Comparison of ENCODE assay signal across 28 cellular contexts in the genomic region with DNA sequence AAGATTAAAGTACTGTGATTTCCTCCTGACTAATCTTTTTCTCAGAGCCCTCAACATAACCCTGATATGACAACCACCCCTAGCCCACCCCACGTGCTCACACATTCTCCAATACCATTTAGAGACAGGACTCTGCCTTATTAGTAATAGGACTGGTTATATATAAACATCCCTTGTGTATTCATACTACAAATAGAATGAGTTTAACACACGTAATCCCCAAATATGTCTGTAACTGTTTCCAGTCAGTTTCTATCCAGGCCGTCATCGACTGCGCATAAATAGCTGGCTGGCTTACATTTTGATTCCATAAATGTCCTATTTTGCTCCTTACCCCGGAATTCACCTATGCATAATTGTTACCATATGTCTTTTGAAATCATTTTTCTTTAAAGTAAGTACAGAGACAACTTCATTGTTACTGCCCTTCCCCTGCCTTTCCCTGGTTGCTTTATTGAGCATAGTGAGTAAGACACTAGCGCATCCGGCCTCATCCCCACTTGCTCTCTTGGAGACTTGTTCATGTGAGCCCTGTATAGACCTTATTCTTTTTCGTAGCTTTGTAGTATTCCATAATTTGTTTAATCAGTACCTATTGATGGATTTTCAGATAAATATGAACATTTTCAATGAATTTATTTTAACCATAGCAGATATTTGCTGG. TPM values are rescaled to one million over a fixed set of nuclear protein-coding genes. Genes with fewer than 3 reads are reported as not detected.
DNase-seq lines count a peak whose midpoint lies in the region; ATAC-seq, FAIRE-seq and TF ChIP-seq lines count a peak whose summit lies in the region.
"Had no signal": no experiment of that assay in that cellular context is flagged by ENCODE, and none has a peak within 500 bp of the region (broad histone marks: within the 10 kb centered on the region; RNA-seq: fewer than 3 reads in every experiment).

No MANE protein-coding gene starts in this region.

- H3K27ac ChIP-seq in astrocyte (ENCODE audit: low read depth, low read length) (peak overlapping the region; percentile 73), left ventricle myocardium inferior (replicated peaks) (peak overlapping the region; percentile 64), gastrocnemius medialis (peak overlapping the region in 3 of 4 donors; percentile 24 to 48 (median 48))
- H3K27ac ChIP-seq in effector memory CD4-positive, alpha-beta T cell (ENCODE audit: insufficient read depth, low read length, poor library complexity, severe bottlenecking) = no peak overlapping the region
- H3K27ac ChIP-seq: cardiac muscle cell, epithelial cell of prostate, thyroid gland had no signal

- H3K36me3 ChIP-seq in astrocyte (ENCODE audit: insufficient read depth, low read length) = no peaks in the 10 kb centered on the region
- no peaks in the 10 kb centered on the region for H3K36me3 ChIP-seq in left ventricle myocardium inferior
- H3K36me3 ChIP-seq in gastrocnemius medialis = no peaks in the 10 kb centered on the region
- no peaks in the 10 kb centered on the region for H3K36me3 ChIP-seq in effector memory CD4-positive, alpha-beta T cell (ENCODE audit: control insufficient read depth, insufficient read depth, low read length)
- H3K36me3 ChIP-seq: cardiac muscle cell, MG63, thyroid gland had no signal

- no peaks in the 10 kb centered on the region for H3K36me3 Mint-ChIP-seq in astrocyte (ENCODE audit: low read depth, unreplicated experiment)
- H3K36me3 Mint-ChIP-seq: activated CD8-positive, alpha-beta memory T cell treated with anti-CD3 and anti-CD28 coated beads, Interleukin-2, amount 10 ng/mL, durations not matched to agents 7 days and 5 days; activated naive CD8-positive, alpha-beta T cell treated with anti-CD3 and anti-CD28 coated beads, Interleukin-2, amount 10 ng/mL, durations not matched to agents 7 days and 5 days; CD8-positive, alpha-beta T cell had no signal

- no peaks in the 10 kb centered on the region for H3K79me2 ChIP-seq in astrocyte (ENCODE audit: insufficient read depth, low read length)

- no peaks in the 10 kb centered on the region for H3K9me3 Mint-ChIP-seq in astrocyte (ENCODE audit: unreplicated experiment)
- H3K9me3 Mint-ChIP-seq: activated naive CD8-positive, alpha-beta T cell treated with anti-CD3 and anti-CD28 coated beads, Interleukin-2, amount 10 ng/mL, durations not matched to agents 7 days and 5 days; activated T-helper 2 cell treated with anti-CD3 and anti-CD28 coated beads, Interferon-gamma antibody, Interleukin-2, Interleukin-4, amounts not matched to agents 10 μg/mL and 5 μg/mL and 100 μg/mL, durations not matched to agents 14 hours and 24 hours and 36 hours; CD8-positive, alpha-beta T cell had no signal

- H3K9ac ChIP-seq in astrocyte (ENCODE audit: low read length) = peak overlapping the region; percentile 53

- H2AFZ ChIP-seq in astrocyte (ENCODE audit: low read depth, low read length) = no peak overlapping the region

- no peak overlapping the region for H3K4me3 Mint-ChIP-seq in astrocyte (ENCODE audit: unreplicated experiment)
- H3K4me3 Mint-ChIP-seq: activated CD4-positive, alpha-beta T cell treated with anti-CD3 and anti-CD28 coated beads for 36 hours; activated CD8-positive, alpha-beta memory T cell treated with anti-CD3 and anti-CD28 coated beads, Interleukin-2, amount 10 ng/mL, durations not matched to agents 7 days and 5 days; activated naive CD8-positive, alpha-beta T cell treated with anti-CD3 and anti-CD28 coated beads, Interleukin-2, amount 10 ng/mL, durations not matched to agents 7 days and 5 days; CD8-positive, alpha-beta T cell had no signal

- H3K27me3 ChIP-seq in astrocyte (ENCODE audit: insufficient read depth, low read length) (no peaks in the 10 kb centered on the region), left ventricle myocardium inferior (ENCODE audit: low read depth) (no peaks in the 10 kb centered on the region), gastrocnemius medialis (no peaks in the 10 kb centered on the region)
- H3K27me3 ChIP-seq in effector memory CD4-positive, alpha-beta T cell (replicated peaks; ENCODE audit: control insufficient read depth, insufficient read depth, low read length, poor library complexity, severe bottlenecking) = no peaks in the 10 kb centered on the region
- H3K27me3 ChIP-seq: cardiac muscle cell, dorsolateral prefrontal cortex, MG63, thyroid gland had no signal

- intact Hi-C loops in left ventricle myocardium inferior (cut with micrococcal nuclease) (loop anchor here (2.0 kb wide), 2 partner anchors 53 to 113 kb away; no protein-coding TSS in a partner anchor), gastrocnemius medialis (cut with DNase I; ENCODE audit: low total_unique reads) (no loop called here)

- in situ Hi-C loops in gastrocnemius medialis (cut with MboI; ENCODE audit: low sequenced_read_pairs in 4 of 4) = loop anchor here in 2 of 4 donors (5.0 to 10.0 kb wide), 2 partner anchors 57 to 115 kb away; no protein-coding TSS in a partner anchor

- no peak for FAIRE-seq in astrocyte (lab: Jason Lieb, UNC)
- no peak for FAIRE-seq in RCC 7860 (lab: Jason Lieb, UNC)
- FAIRE-seq: GM19239 had no signal

- H4K20me1 ChIP-seq in astrocyte (ENCODE audit: insufficient read depth, low read length) = no peaks in the 10 kb centered on the region

- peak; percentile 39 for DNase-seq in GM03348 (ENCODE audit: low spot score)
- peak; percentile 35 for DNase-seq in astrocyte (ENCODE audit: low read depth)
- DNase-seq in left ventricle myocardium inferior = no peak
- no peak for DNase-seq in gastrocnemius medialis
- no peak for DNase-seq in effector memory CD4-positive, alpha-beta T cell
- DNase-seq in stimulated activated CD8-positive, alpha-beta memory T cell treated with anti-CD3 and anti-CD28 coated beads, Interleukin-4, amount 100 ng/mL, for 48 hours = no peak
- no peak for DNase-seq in RCC 7860 (ENCODE audit: low spot score)
- DNase-seq: activated CD4-positive, alpha-beta T cell treated with anti-CD3 and anti-CD28 coated beads for 36 hours; activated CD8-positive, alpha-beta memory T cell treated with anti-CD3 and anti-CD28 coated beads, Interleukin-2, amount 10 ng/mL, durations not matched to agents 7 days and 5 days; activated naive CD8-positive, alpha-beta T cell treated with anti-CD3 and anti-CD28 coated beads, Interleukin-2, amount 10 ng/mL, durations not matched to agents 7 days and 5 days; CD8-positive, alpha-beta T cell; DMS153; dorsolateral prefrontal cortex; GF-D8; MG63; NCI-H146; NCI-H2171 treated with DMSO at 0.1 percent for 48 hours; NCI-H69; SHP77 treated with DMSO at 0.1 percent for 48 hours; T-helper 1 cell; thyroid gland had no signal

- no peak for TF ChIP-seq CTCF in astrocyte (IDR thresholded peaks at IDR 0.05; ENCODE audit: insufficient read depth, low read depth, low read length)
- TF ChIP-seq CTCF in left ventricle myocardium inferior (IDR thresholded peaks at IDR 0.05; ENCODE audit: borderline replicate concordance) = no peak
- no peak for TF ChIP-seq CTCF in gastrocnemius medialis (IDR thresholded peaks at IDR 0.05 in 4 of 5, conservative IDR thresholded peaks at IDR 0.05 in 1 of 5)

- H3K27me3 Mint-ChIP-seq in astrocyte (ENCODE audit: low read depth, unreplicated experiment) = no peaks in the 10 kb centered on the region
- H3K27me3 Mint-ChIP-seq: activated CD4-positive, alpha-beta T cell treated with anti-CD3 and anti-CD28 coated beads for 36 hours; activated CD8-positive, alpha-beta memory T cell treated with anti-CD3 and anti-CD28 coated beads, Interleukin-2, amount 10 ng/mL, durations not matched to agents 7 days and 5 days; activated naive CD8-positive, alpha-beta T cell treated with anti-CD3 and anti-CD28 coated beads, Interleukin-2, amount 10 ng/mL, durations not matched to agents 7 days and 5 days had no signal

- H3K4me1 Mint-ChIP-seq in astrocyte (ENCODE audit: low read depth, unreplicated experiment) = peaks cover 11% of the 10 kb centered on the region

- peak overlapping the region; percentile 25 for H3K4me2 ChIP-seq in astrocyte (ENCODE audit: low read length)

- TF ChIP-seq POLR2A in gastrocnemius medialis (IDR thresholded peaks at IDR 0.05) = no peak

- no peak overlapping the region for H3K27ac Mint-ChIP-seq in astrocyte (ENCODE audit: unreplicated experiment)
- H3K27ac Mint-ChIP-seq: activated CD4-positive, alpha-beta T cell treated with anti-CD3 and anti-CD28 coated beads for 36 hours; activated CD8-positive, alpha-beta memory T cell treated with anti-CD3 and anti-CD28 coated beads, Interleukin-2, amount 10 ng/mL, durations not matched to agents 7 days and 5 days; activated naive CD8-positive, alpha-beta T cell treated with anti-CD3 and anti-CD28 coated beads, Interleukin-2, amount 10 ng/mL, durations not matched to agents 7 days and 5 days; activated T-helper 2 cell treated with anti-CD3 and anti-CD28 coated beads, Interferon-gamma antibody, Interleukin-2, Interleukin-4, amounts not matched to agents 10 μg/mL and 5 μg/mL and 100 μg/mL, durations not matched to agents 14 hours and 24 hours and 36 hours; CD8-positive, alpha-beta T cell had no signal

- peaks cover 12% of the 10 kb centered on the region for H3K4me1 ChIP-seq in astrocyte (ENCODE audit: insufficient read depth, low read length)
- H3K4me1 ChIP-seq in left ventricle myocardium inferior = peaks cover 10% of the 10 kb centered on the region
- no peaks in the 10 kb centered on the region for H3K4me1 ChIP-seq in gastrocnemius medialis
- peaks cover 5% of the 10 kb centered on the region for H3K4me1 ChIP-seq in effector memory CD4-positive, alpha-beta T cell (ENCODE audit: control insufficient read depth, insufficient read depth, low read length, poor library complexity, severe bottlenecking)
- H3K4me1 ChIP-seq: thyroid gland had no signal

- H3K4me3 ChIP-seq in astrocyte (ENCODE audit: insufficient read depth, low read depth, low read length) (no peak overlapping the region), left ventricle myocardium inferior (no peak overlapping the region), gastrocnemius medialis (no peak overlapping the region)
- H3K4me3 ChIP-seq in effector memory CD4-positive, alpha-beta T cell (ENCODE audit: insufficient read depth, low read depth, low read length, poor library complexity, severe bottlenecking) = no peak overlapping the region
- H3K4me3 ChIP-seq: cardiac muscle cell, dorsolateral prefrontal cortex, MG63, thyroid gland had no signal

- ATAC-seq in gastrocnemius medialis (peak in 1 of 2 donors; percentile 31), HG02970 (IDR thresholded peaks at IDR 0.05; ENCODE audit: low FRiP score, unreplicated experiment) (no peak)
- ATAC-seq: activated CD4-positive, alpha-beta T cell treated with anti-CD3 and anti-CD28 coated beads for 36 hours; activated CD8-positive, alpha-beta memory T cell treated with anti-CD3 and anti-CD28 coated beads, Interleukin-2, amount 10 ng/mL, durations not matched to agents 7 days and 5 days; CD8-positive, alpha-beta T cell; left lobe of liver had no signal

- no peaks in the 10 kb centered on the region for H3K9me3 ChIP-seq in astrocyte (ENCODE audit: insufficient read depth, low read depth, low read length)
- H3K9me3 ChIP-seq in left ventricle myocardium inferior (replicated peaks) = no peaks in the 10 kb centered on the region
- H3K9me3 ChIP-seq in gastrocnemius medialis = no peaks in the 10 kb centered on the region
- H3K9me3 ChIP-seq in effector memory CD4-positive, alpha-beta T cell (ENCODE audit: control insufficient read depth, low read length) = no peaks in the 10 kb centered on the region
- H3K9me3 ChIP-seq: MG63, thyroid gland had no signal

RNA-seq across cellular contexts. Expression of gene P2RY14, which starts 3.5 kb away (rescaled TPM):
- total RNA-seq in astrocyte (0.11 TPM in 1 of 2 replicates, not detected in the other), left ventricle myocardium inferior (2.9 TPM), gastrocnemius medialis (1 to 10 TPM; 3.3 to 5.2 (median 3.8) TPM)
- total RNA-seq: left lobe of liver had no signal

RNA-seq across cellular contexts. Expression of gene GPR87, which starts 34.8 kb away (rescaled TPM):
- total RNA-seq in astrocyte = 12.1 and 15.5 TPM in 2 replicates
- not detected for total RNA-seq in left ventricle myocardium inferior
- not detected for total RNA-seq in gastrocnemius medialis
- total RNA-seq: activated naive CD8-positive, alpha-beta T cell treated with anti-CD3 and anti-CD28 coated beads, Interleukin-2, amount 10 ng/mL, durations not matched to agents 7 days and 5 days; cardiac muscle cell; CD8-positive, alpha-beta T cell; dorsolateral prefrontal cortex; left lobe of liver; mucosa of gallbladder; thyroid gland had no signal

RNA-seq across cellular contexts. Expression of gene P2RY13, which starts 47.5 kb away (rescaled TPM):
- total RNA-seq in astrocyte (not detected in 2 replicates), left ventricle myocardium inferior (0.96 TPM), gastrocnemius medialis (1 to 10 TPM in 1 of 4 donors, under 1 TPM in 3; 0.12 to 1.2 (median 0.30) TPM)
- total RNA-seq: activated CD4-positive, alpha-beta T cell treated with anti-CD3 and anti-CD28 coated beads for 36 hours; activated CD8-positive, alpha-beta memory T cell treated with anti-CD3 and anti-CD28 coated beads, Interleukin-2, amount 10 ng/mL, durations not matched to agents 7 days and 5 days; activated naive CD8-positive, alpha-beta T cell treated with anti-CD3 and anti-CD28 coated beads, Interleukin-2, amount 10 ng/mL, durations not matched to agents 7 days and 5 days; activated T-helper 2 cell treated with anti-CD3 and anti-CD28 coated beads, Interferon-gamma antibody, Interleukin-2, Interleukin-4, amounts not matched to agents 10 μg/mL and 5 μg/mL and 100 μg/mL, durations not matched to agents 14 hours and 24 hours and 36 hours; cardiac muscle cell; CD8-positive, alpha-beta T cell had no signal

Comparison
In these comparisons a context has a peak if more than half of its experiments do, and no peak if none do; other contexts are left out.
1. DNase-seq: peak in GM03348 (single experiment) and astrocyte (single experiment); none in left ventricle myocardium inferior (single experiment), gastrocnemius medialis (0 of 2), effector memory CD4-positive, alpha-beta T cell (0 of 3), stimulated activated CD8-positive, alpha-beta memory T cell treated with anti-CD3 and anti-CD28 coated beads, Interleukin-4, amount 100 ng/mL, for 48 hours (single experiment) and RCC 7860 (single experiment).
2. RNA of gene GPR87, which starts 34.8 kb away (total RNA-seq): 12.1 to 15.5 TPM in astrocyte; not detected in left ventricle myocardium inferior (single experiment) and not detected in gastrocnemius medialis; every median in the first group is over 10 times any median in the second.